23 cellular contexts compared by ENCODE assay signal in the genomic region with DNA sequence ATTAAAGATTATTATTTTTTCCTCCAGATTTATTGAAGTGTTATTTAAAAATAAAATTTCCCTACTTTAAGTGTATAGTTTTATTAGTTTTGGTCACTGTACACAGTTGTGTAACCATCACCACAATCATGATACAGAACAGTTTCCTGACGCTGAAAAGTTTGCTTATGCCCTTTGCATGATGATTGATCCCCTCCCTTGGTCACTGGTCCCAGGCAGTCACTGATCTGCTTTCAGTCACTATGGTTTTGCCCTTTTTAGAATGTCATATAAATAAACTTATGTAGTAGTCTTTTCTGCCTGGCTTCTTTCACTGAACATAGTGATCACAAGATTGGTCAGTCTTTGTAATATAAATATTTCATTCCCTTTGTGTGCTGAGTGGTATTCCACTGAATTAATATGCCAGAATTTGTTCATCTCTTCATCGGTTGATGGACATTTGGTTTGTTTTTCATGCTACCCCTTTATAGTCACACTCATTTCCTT.
DNase-seq lines count a peak whose midpoint lies in the region; ATAC-seq and TF ChIP-seq lines count a peak whose summit lies in the region.
"Had no signal": no experiment of that assay in that cellular context is flagged by ENCODE, and none has a peak within 500 bp of the region (broad histone marks: within the 10 kb centered on the region; RNA-seq: fewer than 3 reads in every experiment).

No MANE protein-coding gene starts in this region.

- CTCF ChIA-PET in AG04450 (lab: Charles Lee) (no interaction called here), WTC11 (lab: Charles Lee) (no interaction called here)
- CTCF ChIA-PET in activated naive CD4-positive, alpha-beta T cell treated with anti-CD3 and anti-CD28 coated beads for 36 hours (lab: Charles Lee): no interaction called here

- H3K27ac Mint-ChIP-seq in WTC11: 0 out of 2 replicates have a peak overlapping the region, but pooled peaks have one; percentile 20
- H3K27ac Mint-ChIP-seq in activated naive CD4-positive, alpha-beta T cell treated with anti-CD3 and anti-CD28 coated beads for 36 hours: no peak overlapping the region
- no peak overlapping the region for H3K27ac Mint-ChIP-seq in activated T-cell treated with anti-CD3 and anti-CD28 coated beads, Interleukin-2, amount 50 U/mL, for 24 hours
- H3K27ac Mint-ChIP-seq: activated CD4-positive, alpha-beta T cell treated with anti-CD3 and anti-CD28 coated beads, Interleukin-2, amount 10 ng/mL, durations not matched to agents 24 days and 14 days; activated CD8-positive, alpha-beta memory T cell treated with anti-CD3 and anti-CD28 coated beads, Interleukin-2, amount 10 ng/mL, durations not matched to agents 7 days and 5 days; activated naive CD8-positive, alpha-beta T cell treated with anti-CD3 and anti-CD28 coated beads, Interleukin-2, amount 10 ng/mL, durations not matched to agents 7 days and 5 days; T-helper 1 cell treated with Interleukin-12 subunit alpha and Interleukin-12 subunit beta and Interleukin-4 antibody, amounts not matched to agents 30 μg/mL and 1 μg/mL, for 36 hours had no signal

- no peak overlapping the region for H3K4me2 ChIP-seq in mesenchymal stem cell (ENCODE audit: low read length, poor library complexity, severe bottlenecking)

- H2AFZ ChIP-seq in mesenchymal stem cell (ENCODE audit: low read depth, low read length): no peak overlapping the region

- intact Hi-C loops in gastrocnemius medialis (cut with DNase I; ENCODE audit: low total_unique reads): loop anchor here (5.0 kb wide), 1 partner anchor 503 kb away; the partner anchor contains the start of gene ADM
- intact Hi-C loops in activated naive CD4-positive, alpha-beta T cell treated with anti-CD3 and anti-CD28 coated beads for 36 hours (cut with micrococcal nuclease): no loop called here

- peak overlapping the region; percentile 79 for H3K9ac ChIP-seq in mesenchymal stem cell (ENCODE audit: low read length)

- H3K79me1 ChIP-seq in mesenchymal stem cell (replicated peaks; ENCODE audit: low read length, poor library complexity, severe bottlenecking): no peaks in the 10 kb centered on the region

- H3K9me3 ChIP-seq in AG04450 (ENCODE audit: control insufficient read depth, insufficient read depth, low read length) (peaks cover 3% of the 10 kb centered on the region), mesenchymal stem cell (ENCODE audit: control insufficient read depth, low read length) (no peaks in the 10 kb centered on the region), gastrocnemius medialis (no peaks in the 10 kb centered on the region)
- H3K9me3 ChIP-seq: Peyer's patch, SJSA1, testis had no signal

- no peak overlapping the region for H4K8ac ChIP-seq in mesenchymal stem cell (ENCODE audit: low read length)

- no peak overlapping the region for H2BK5ac ChIP-seq in mesenchymal stem cell (ENCODE audit: low read depth, low read length, poor library complexity, severe bottlenecking)

- H2BK15ac ChIP-seq in mesenchymal stem cell (ENCODE audit: low read depth, poor library complexity, severe bottlenecking): no peak overlapping the region

- 62% methylated on average over 2 of the region's 2 CpGs for WGBS in mesenchymal stem cell

- ATAC-seq in WTC11: no peak
- ATAC-seq in gastrocnemius medialis: no peak
- ATAC-seq in GM19351 (IDR thresholded peaks at IDR 0.05; ENCODE audit: unreplicated experiment): no peak
- ATAC-seq: activated CD8-positive, alpha-beta memory T cell treated with anti-CD3 and anti-CD28 coated beads, Interleukin-2, amount 10 ng/mL, durations not matched to agents 7 days and 5 days; HepG2 had no signal

- H2BK120ac ChIP-seq in mesenchymal stem cell (ENCODE audit: low read depth, low read length): no peak overlapping the region

- TF ChIP-seq CTCF in AG04450 (IDR thresholded peaks at IDR 0.05; ENCODE audit: low read depth, low read length) (no peak), WTC11 (IDR thresholded peaks at IDR 0.05) (no peak), gastrocnemius medialis (IDR thresholded peaks at IDR 0.05 in 4 of 5, conservative IDR thresholded peaks at IDR 0.05 in 1 of 5) (no peak)

- in situ Hi-C loops in gastrocnemius medialis (cut with MboI; ENCODE audit: low sequenced_read_pairs in 4 of 4): no loop called here

- no peak overlapping the region for H3K4ac ChIP-seq in mesenchymal stem cell (ENCODE audit: low read depth in 1 of 2, low read length in 2 of 2)

- no peak overlapping the region for H3K4me3 ChIP-seq in AG04450 (ENCODE audit: low read depth, low read length)
- no peak overlapping the region for H3K4me3 ChIP-seq in mesenchymal stem cell (ENCODE audit: insufficient read depth in 1 of 2, low read depth in 1 of 2, low read length in 2 of 2)
- no peak overlapping the region for H3K4me3 ChIP-seq in gastrocnemius medialis
- H3K4me3 ChIP-seq: Peyer's patch, SJSA1, testis had no signal

- peaks cover 25% of the 10 kb centered on the region for H3K36me3 Mint-ChIP-seq in WTC11
- peaks cover 16% of the 10 kb centered on the region for H3K36me3 Mint-ChIP-seq in activated naive CD4-positive, alpha-beta T cell treated with anti-CD3 and anti-CD28 coated beads for 36 hours (ENCODE audit: low read depth)
- H3K36me3 Mint-ChIP-seq in activated T-cell treated with anti-CD3 and anti-CD28 coated beads, Interleukin-2, amount 50 U/mL, for 24 hours (ENCODE audit: low read depth): peaks cover 29% of the 10 kb centered on the region
- H3K36me3 Mint-ChIP-seq: activated CD8-positive, alpha-beta memory T cell treated with anti-CD3 and anti-CD28 coated beads, Interleukin-2, amount 10 ng/mL, durations not matched to agents 7 days and 5 days had no signal

- H3K27me3 ChIP-seq in AG04450 (ENCODE audit: control insufficient read depth, insufficient read depth, low read length) (no peaks in the 10 kb centered on the region), mesenchymal stem cell (ENCODE audit: control insufficient read depth in 1 of 2, insufficient read depth in 1 of 2, low read length in 2 of 2) (no peaks in the 10 kb centered on the region), gastrocnemius medialis (no peaks in the 10 kb centered on the region)
- H3K27me3 ChIP-seq: Peyer's patch, SJSA1, testis had no signal

- H3K36me3 ChIP-seq in mesenchymal stem cell (ENCODE audit: control insufficient read depth in 1 of 2, insufficient read depth in 2 of 2, low read depth in 1 of 2, low read length in 2 of 2) (peaks cover 14 to 40% of the 10 kb centered on the region in 2 experiments), gastrocnemius medialis (peaks cover 0 to 20% of the 10 kb centered on the region in 2 donors)

- no peak overlapping the region for H3K23ac ChIP-seq in mesenchymal stem cell (ENCODE audit: low read length in 2 of 2)

- POLR2A ChIA-PET in AG04450 (lab: Yijun Ruan, JAX) (no interaction called here), WTC11 (lab: Charles Lee) (no interaction called here)

- H4K91ac ChIP-seq in mesenchymal stem cell (ENCODE audit: low read length): no peak overlapping the region

- no peaks in the 10 kb centered on the region for H3K9me3 Mint-ChIP-seq in WTC11
- H3K9me3 Mint-ChIP-seq in activated naive CD4-positive, alpha-beta T cell treated with anti-CD3 and anti-CD28 coated beads for 36 hours: no peaks in the 10 kb centered on the region
- H3K9me3 Mint-ChIP-seq in activated T-cell treated with anti-CD3 and anti-CD28 coated beads, Interleukin-2, amount 50 U/mL, for 24 hours: no peaks in the 10 kb centered on the region
- H3K9me3 Mint-ChIP-seq: activated CD4-positive, alpha-beta T cell treated with anti-CD3 and anti-CD28 coated beads, Interleukin-2, amount 10 ng/mL, durations not matched to agents 24 days and 14 days; activated naive CD8-positive, alpha-beta T cell treated with anti-CD3 and anti-CD28 coated beads, Interleukin-2, amount 10 ng/mL, durations not matched to agents 7 days and 5 days; T-helper 1 cell treated with Interleukin-12 subunit alpha and Interleukin-12 subunit beta and Interleukin-4 antibody, amounts not matched to agents 30 μg/mL and 1 μg/mL, for 36 hours had no signal

- TF ChIP-seq POLR2A in gastrocnemius medialis (IDR thresholded peaks at IDR 0.05): no peak

- H3K18ac ChIP-seq in mesenchymal stem cell (ENCODE audit: low read depth in 1 of 2, low read length in 2 of 2): peak overlapping the region in 1 of 2 experiments; percentile 62

- H3K4me3 Mint-ChIP-seq in WTC11: no peak overlapping the region
- no peak overlapping the region for H3K4me3 Mint-ChIP-seq in activated naive CD4-positive, alpha-beta T cell treated with anti-CD3 and anti-CD28 coated beads for 36 hours
- H3K4me3 Mint-ChIP-seq in activated T-cell treated with anti-CD3 and anti-CD28 coated beads, Interleukin-2, amount 50 U/mL, for 24 hours: no peak overlapping the region
- H3K4me3 Mint-ChIP-seq: activated CD4-positive, alpha-beta T cell treated with anti-CD3 and anti-CD28 coated beads, Interleukin-2, amount 10 ng/mL, durations not matched to agents 24 days and 14 days; activated CD8-positive, alpha-beta memory T cell treated with anti-CD3 and anti-CD28 coated beads, Interleukin-2, amount 10 ng/mL, durations not matched to agents 7 days and 5 days; activated naive CD8-positive, alpha-beta T cell treated with anti-CD3 and anti-CD28 coated beads, Interleukin-2, amount 10 ng/mL, durations not matched to agents 7 days and 5 days; T-helper 1 cell treated with Interleukin-12 subunit alpha and Interleukin-12 subunit beta and Interleukin-4 antibody, amounts not matched to agents 30 μg/mL and 1 μg/mL, for 36 hours had no signal

- no peak for DNase-seq in AG04450 (ENCODE audit: low read depth, low spot score)
- DNase-seq in WTC11 (ENCODE audit: low spot score): no peak
- DNase-seq in mesenchymal stem cell: peak; percentile 72
- no peak for DNase-seq in gastrocnemius medialis
- DNase-seq in D341Med (ENCODE audit: low spot score): no peak
- no peak for DNase-seq in activated naive CD4-positive, alpha-beta T cell treated with anti-CD3 and anti-CD28 coated beads for 36 hours
- no peak for DNase-seq in activated T-cell treated with anti-CD3 and anti-CD28 coated beads, Interleukin-2, amount 50 U/mL, for 24 hours
- DNase-seq: activated CD4-positive, alpha-beta T cell treated with anti-CD3 and anti-CD28 coated beads, Interleukin-2, amount 10 ng/mL, durations not matched to agents 24 days and 14 days; activated CD8-positive, alpha-beta memory T cell treated with anti-CD3 and anti-CD28 coated beads, Interleukin-2, amount 10 ng/mL, durations not matched to agents 7 days and 5 days; activated naive CD8-positive, alpha-beta T cell treated with anti-CD3 and anti-CD28 coated beads, Interleukin-2, amount 10 ng/mL, durations not matched to agents 7 days and 5 days; dermis blood vessel endothelial cell; foreskin fibroblast; midbrain; NCI-H510A treated with DMSO at 0.1 percent for 48 hours; NK-92 treated with Interleukin-12 subunit alpha and Interleukin-12 subunit beta, amount 100 ng/mL, for 24 hours; Peyer's patch; retina; stimulated activated CD4-positive, alpha-beta T cell treated with anti-CD3 and anti-CD28 coated beads, Interleukin-15, amount 100 ng/mL, for 24 hours; testis had no signal

- peaks cover 27% of the 10 kb centered on the region for H3K4me1 Mint-ChIP-seq in WTC11
- H3K4me1 Mint-ChIP-seq in activated naive CD4-positive, alpha-beta T cell treated with anti-CD3 and anti-CD28 coated beads for 36 hours (ENCODE audit: low read depth): peaks cover 5% of the 10 kb centered on the region
- peaks cover 9% of the 10 kb centered on the region for H3K4me1 Mint-ChIP-seq in activated T-cell treated with anti-CD3 and anti-CD28 coated beads, Interleukin-2, amount 50 U/mL, for 24 hours (ENCODE audit: low read depth)
- H3K4me1 Mint-ChIP-seq: activated CD4-positive, alpha-beta T cell treated with anti-CD3 and anti-CD28 coated beads, Interleukin-2, amount 10 ng/mL, durations not matched to agents 24 days and 14 days; activated CD8-positive, alpha-beta memory T cell treated with anti-CD3 and anti-CD28 coated beads, Interleukin-2, amount 10 ng/mL, durations not matched to agents 7 days and 5 days; activated naive CD8-positive, alpha-beta T cell treated with anti-CD3 and anti-CD28 coated beads, Interleukin-2, amount 10 ng/mL, durations not matched to agents 7 days and 5 days had no signal

- H3K27ac ChIP-seq in AG04450 (ENCODE audit: low read depth, low read length): peak overlapping the region; percentile 53
- H3K27ac ChIP-seq in mesenchymal stem cell (ENCODE audit: low read length, poor library complexity, severe bottlenecking): no peak overlapping the region
- peak overlapping the region; percentile 72 to 80 (median 76) for H3K27ac ChIP-seq in gastrocnemius medialis
- H3K27ac ChIP-seq: SJSA1 had no signal

- H3K14ac ChIP-seq in mesenchymal stem cell (ENCODE audit: low read length in 2 of 2): no peak overlapping the region

- peak overlapping the region; percentile 96 for H2AK5ac ChIP-seq in mesenchymal stem cell (ENCODE audit: low read length, severe bottlenecking)

- H3K4me1 ChIP-seq in mesenchymal stem cell (ENCODE audit: control insufficient read depth, insufficient read depth, low read depth, low read length) (peaks cover 1% of the 10 kb centered on the region), gastrocnemius medialis (peaks cover 31 to 38% of the 10 kb centered on the region in 2 donors)
- H3K4me1 ChIP-seq: Peyer's patch had no signal

- no peak overlapping the region for H2BK12ac ChIP-seq in mesenchymal stem cell (ENCODE audit: low read length in 2 of 2)

- H3K27me3 Mint-ChIP-seq in WTC11 (ENCODE audit: low read depth): no peaks in the 10 kb centered on the region
- no peaks in the 10 kb centered on the region for H3K27me3 Mint-ChIP-seq in activated naive CD4-positive, alpha-beta T cell treated with anti-CD3 and anti-CD28 coated beads for 36 hours (ENCODE audit: low read depth)
- H3K27me3 Mint-ChIP-seq in activated T-cell treated with anti-CD3 and anti-CD28 coated beads, Interleukin-2, amount 50 U/mL, for 24 hours: no peaks in the 10 kb centered on the region
- H3K27me3 Mint-ChIP-seq: activated CD4-positive, alpha-beta T cell treated with anti-CD3 and anti-CD28 coated beads, Interleukin-2, amount 10 ng/mL, durations not matched to agents 24 days and 14 days; activated CD8-positive, alpha-beta memory T cell treated with anti-CD3 and anti-CD28 coated beads, Interleukin-2, amount 10 ng/mL, durations not matched to agents 7 days and 5 days; activated naive CD8-positive, alpha-beta T cell treated with anti-CD3 and anti-CD28 coated beads, Interleukin-2, amount 10 ng/mL, durations not matched to agents 7 days and 5 days had no signal
